In the genomic region with DNA sequence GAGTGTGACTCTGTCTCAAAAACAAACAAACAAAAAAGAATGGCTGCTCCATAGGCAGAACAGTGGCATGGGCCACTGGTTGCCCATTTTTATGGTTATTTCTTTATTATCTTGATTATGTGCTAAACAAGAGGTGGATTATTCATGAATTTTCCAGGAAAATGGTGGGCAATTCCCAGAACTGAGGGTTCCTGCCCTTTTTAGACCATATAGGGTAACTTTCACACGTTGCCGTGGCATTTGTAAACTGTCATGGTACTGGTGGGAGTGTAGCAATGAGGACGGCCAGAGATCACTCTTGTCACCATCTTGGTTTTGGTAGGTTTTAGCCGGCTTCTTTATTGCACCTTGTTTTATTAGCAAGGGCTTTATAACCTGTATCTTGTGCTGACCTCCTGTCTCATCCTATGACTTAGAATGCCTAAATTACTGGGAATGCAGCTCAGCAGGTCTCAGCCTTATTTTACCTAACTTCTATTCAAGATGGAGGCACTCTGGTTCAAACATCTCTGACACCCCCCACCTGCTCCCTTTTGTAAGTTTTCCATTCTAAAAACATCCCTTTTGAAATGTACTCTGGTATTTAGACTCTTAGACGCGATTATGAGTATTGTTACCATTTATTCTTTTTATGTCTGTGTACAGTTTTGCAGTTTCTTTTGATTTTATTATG, we compare ENCODE assay signal across 25 cellular contexts.
"Had no signal": no experiment of that assay in that cellular context is flagged by ENCODE, and none has a peak within 500 bp of the region (broad histone marks: within the 10 kb centered on the region; RNA-seq: fewer than 3 reads in every experiment).

No MANE protein-coding gene starts in this region.

- H3K4me3 ChIP-seq: colonic mucosa, coronary artery, dorsolateral prefrontal cortex, esophagus muscularis mucosa, esophagus squamous epithelium, gastrocnemius medialis, gastroesophageal sphincter, heart left ventricle, heart right ventricle had no signal

- H3K4me1 ChIP-seq: colonic mucosa, esophagus muscularis mucosa, esophagus squamous epithelium, foreskin keratinocyte, gastroesophageal sphincter had no signal

- H3K27me3 ChIP-seq: colonic mucosa, dorsolateral prefrontal cortex, esophagus muscularis mucosa, esophagus squamous epithelium, foreskin keratinocyte, gastrocnemius medialis, gastroesophageal sphincter, heart left ventricle, heart right ventricle had no signal

- FAIRE-seq: endometrium, endothelial cell of umbilical vein had no signal

- H3K36me3 ChIP-seq: colonic mucosa, gastrocnemius medialis had no signal

- H3K9me3 ChIP-seq: colonic mucosa, esophagus muscularis mucosa, esophagus squamous epithelium, gastrocnemius medialis, gastroesophageal sphincter had no signal

- H3K27ac ChIP-seq: colonic mucosa, coronary artery, dorsolateral prefrontal cortex, epithelial cell of prostate, esophagus muscularis mucosa, esophagus squamous epithelium, foreskin keratinocyte, gastrocnemius medialis, gastroesophageal sphincter, heart left ventricle, heart right ventricle had no signal

- ATAC-seq: effector memory CD8-positive, alpha-beta T cell; esophagus mucosa; foreskin keratinocyte; gastrocnemius medialis; gastroesophageal sphincter; heart left ventricle; heart right ventricle had no signal

- DNase-seq: colonic mucosa; cortex of kidney; dermis blood vessel endothelial cell; dorsolateral prefrontal cortex; effector CD4-positive, alpha-beta T cell; effector CD8-positive, alpha-beta T cell; effector memory CD4-positive, alpha-beta T cell; effector memory CD8-positive, alpha-beta T cell; endodermal cell; esophagus squamous epithelium; foreskin fibroblast; foreskin keratinocyte; foreskin melanocyte; gastrocnemius medialis; glutamatergic neuron; head of caudate nucleus; heart left ventricle; heart right ventricle had no signal
